ENCODE assay signal across 19 cellular contexts in genomic region chr3:30904986-30905385, GRCh38. TPM values are rescaled to one million over a fixed set of nuclear protein-coding genes. Genes with fewer than 3 reads are reported as not detected.
"Had no signal": no experiment of that assay in that cellular context is flagged by ENCODE, and none has a peak within 500 bp of the region (broad histone marks: within the 10 kb centered on the region; RNA-seq: fewer than 3 reads in every experiment).

No MANE protein-coding gene starts in this region.

- ATAC-seq: heart right ventricle, left lobe of liver, natural killer cell, right cardiac atrium, T-cell had no signal

- H3K27me3 ChIP-seq: ascending aorta, heart right ventricle, neutrophil, suprapubic skin, upper lobe of left lung had no signal

- H3K4me1 ChIP-seq: ascending aorta, heart right ventricle, suprapubic skin, upper lobe of left lung had no signal

- DNase-seq: activated CD4-positive, CD25-positive, alpha-beta regulatory T cell treated with anti-CD3 and anti-CD28 coated beads, Interleukin-2, amount 50 U/mL, for 72 hours; activated naive CD4-positive, alpha-beta T cell; activated T-cell treated with anti-CD3 and anti-CD28 coated beads for 4 hours; heart right ventricle; mammary epithelial cell; natural killer cell; right cardiac atrium; stimulated activated CD4-positive, alpha-beta T cell treated with anti-CD3 and anti-CD28 coated beads, Interleukin-4, amount 100 ng/mL, for 4 hours; stimulated activated CD8-positive, alpha-beta memory T cell treated with anti-CD3 and anti-CD28 coated beads, Interleukin-4, amount 100 ng/mL, for 48 hours; T-cell; T-helper 9 cell; upper lobe of left lung had no signal

- H3K36me3 ChIP-seq: ascending aorta, heart right ventricle, neutrophil, suprapubic skin, upper lobe of left lung had no signal

- H3K9me3 ChIP-seq: ascending aorta, heart right ventricle, neutrophil, suprapubic skin, upper lobe of left lung had no signal

- H3K4me3 ChIP-seq: ascending aorta, heart right ventricle, smooth muscle cell, suprapubic skin, upper lobe of left lung had no signal

- H3K27ac ChIP-seq: ascending aorta, epithelial cell of prostate, heart right ventricle, neutrophil, suprapubic skin, upper lobe of left lung had no signal

RNA-seq across cellular contexts. Expression of gene GADL1, which starts 10.5 kb away (rescaled TPM):
- total RNA-seq: activated CD8-positive, alpha-beta memory T cell treated with anti-CD3 and anti-CD28 coated beads for 36 hours; ascending aorta; left lobe of liver; mammary epithelial cell; natural killer cell; right cardiac atrium; smooth muscle cell; suprapubic skin; T-cell had no signal
- polyA plus RNA-seq: mammary epithelial cell, right cardiac atrium, smooth muscle cell had no signal
